Comparison of ENCODE assay signal across 23 cellular contexts in the genomic region with DNA sequence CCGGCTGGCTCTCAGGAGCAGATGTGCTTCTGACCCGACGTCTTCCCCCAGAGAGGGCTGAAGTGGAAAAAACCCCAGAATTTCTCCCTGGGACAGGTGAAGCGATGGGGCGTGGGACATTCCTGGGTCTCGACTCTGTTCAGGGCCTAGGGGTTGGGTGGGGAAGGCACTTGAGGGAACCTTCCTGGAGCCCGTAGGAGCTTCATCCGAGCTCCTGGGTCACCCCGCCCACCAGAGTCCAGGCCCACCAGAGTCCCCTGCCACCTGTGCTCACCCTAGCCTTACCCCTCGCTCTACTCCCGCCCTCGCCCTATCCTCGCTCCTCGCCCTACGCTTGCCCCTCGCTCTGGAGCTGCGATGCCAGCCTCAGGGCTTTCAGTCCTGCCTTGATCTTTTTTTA. TPM values are rescaled to one million over a fixed set of nuclear protein-coding genes. Genes with fewer than 3 reads are reported as not detected.
"Had no signal": no experiment of that assay in that cellular context is flagged by ENCODE, and none has a peak within 500 bp of the region (broad histone marks: within the 10 kb centered on the region; RNA-seq: fewer than 3 reads in every experiment).

No MANE protein-coding gene starts in this region.

- H3K9me3 ChIP-seq: stomach had no signal

- H3K4me3 ChIP-seq: dorsolateral prefrontal cortex, lung, skin epidermis, stomach had no signal

- H3K4me1 Mint-ChIP-seq: brain, nephron had no signal

- H3K27me3 Mint-ChIP-seq: brain, type B pancreatic cell had no signal

- H3K9me3 Mint-ChIP-seq: activated T-helper 1 cell treated with anti-CD3 and anti-CD28 coated beads, Interleukin-12 subunit alpha, Interleukin-12 subunit beta, Interleukin-2, Interleukin-4 antibody, amounts not matched to agents 30 ng/mL and 10 ng/mL and 1 ng/mL, durations not matched to agents 14 hours and 24 hours and 36 hours; nephron; type B pancreatic cell had no signal

- H3K27ac Mint-ChIP-seq: activated T-helper 1 cell treated with anti-CD3 and anti-CD28 coated beads, Interleukin-12 subunit alpha, Interleukin-12 subunit beta, Interleukin-2, Interleukin-4 antibody, amounts not matched to agents 30 ng/mL and 10 ng/mL and 1 ng/mL, durations not matched to agents 14 hours and 24 hours and 36 hours; type B pancreatic cell had no signal

- ATAC-seq: left cardiac atrium had no signal

- H3K27ac ChIP-seq: dorsolateral prefrontal cortex, skin epidermis, stomach had no signal

- H3K27me3 ChIP-seq: dorsolateral prefrontal cortex, stomach had no signal

- H3K4me3 Mint-ChIP-seq: activated T-helper 1 cell treated with anti-CD3 and anti-CD28 coated beads, Interleukin-12 subunit alpha, Interleukin-12 subunit beta, Interleukin-2, Interleukin-4 antibody, amounts not matched to agents 30 ng/mL and 10 ng/mL and 1 ng/mL, durations not matched to agents 14 hours and 24 hours and 36 hours; brain; nephron; type B pancreatic cell had no signal

- DNase-seq: activated CD4-positive, alpha-beta T cell treated with anti-CD3 and anti-CD28 coated beads for 48 hours; activated CD4-positive, CD25-positive, alpha-beta regulatory T cell; activated CD8-positive, alpha-beta memory T cell treated with anti-CD3 and anti-CD28 coated beads for 24 hours; anterior cingulate cortex; caudate nucleus; erythroblast; foreskin melanocyte; glutamatergic neuron; hippocampal formation; left cardiac atrium; midbrain; nucleus accumbens; stimulated activated CD4-positive, alpha-beta T cell treated with anti-CD3 and anti-CD28 coated beads, Interleukin-15, amount 100 ng/mL, for 24 hours; stimulated activated CD4-positive, alpha-beta T cell treated with anti-CD3 and anti-CD28 coated beads, Interleukin-2, amount 100 ng/mL, for 48 hours; stomach had no signal

RNA-seq across cellular contexts. Expression of a gene that starts 39.9 kb away (rescaled TPM):
- total RNA-seq: activated T-helper 1 cell treated with anti-CD3 and anti-CD28 coated beads, Interleukin-12 subunit alpha, Interleukin-12 subunit beta, Interleukin-2, Interleukin-4 antibody, amounts not matched to agents 30 ng/mL and 10 ng/mL and 1 ng/mL, durations not matched to agents 14 hours and 24 hours and 36 hours; dorsolateral prefrontal cortex; left cardiac atrium; lung; stomach; temporal lobe had no signal
- polyA plus RNA-seq: lung, stomach had no signal
